8 cellular contexts compared by ENCODE assay signal in the genomic region with DNA sequence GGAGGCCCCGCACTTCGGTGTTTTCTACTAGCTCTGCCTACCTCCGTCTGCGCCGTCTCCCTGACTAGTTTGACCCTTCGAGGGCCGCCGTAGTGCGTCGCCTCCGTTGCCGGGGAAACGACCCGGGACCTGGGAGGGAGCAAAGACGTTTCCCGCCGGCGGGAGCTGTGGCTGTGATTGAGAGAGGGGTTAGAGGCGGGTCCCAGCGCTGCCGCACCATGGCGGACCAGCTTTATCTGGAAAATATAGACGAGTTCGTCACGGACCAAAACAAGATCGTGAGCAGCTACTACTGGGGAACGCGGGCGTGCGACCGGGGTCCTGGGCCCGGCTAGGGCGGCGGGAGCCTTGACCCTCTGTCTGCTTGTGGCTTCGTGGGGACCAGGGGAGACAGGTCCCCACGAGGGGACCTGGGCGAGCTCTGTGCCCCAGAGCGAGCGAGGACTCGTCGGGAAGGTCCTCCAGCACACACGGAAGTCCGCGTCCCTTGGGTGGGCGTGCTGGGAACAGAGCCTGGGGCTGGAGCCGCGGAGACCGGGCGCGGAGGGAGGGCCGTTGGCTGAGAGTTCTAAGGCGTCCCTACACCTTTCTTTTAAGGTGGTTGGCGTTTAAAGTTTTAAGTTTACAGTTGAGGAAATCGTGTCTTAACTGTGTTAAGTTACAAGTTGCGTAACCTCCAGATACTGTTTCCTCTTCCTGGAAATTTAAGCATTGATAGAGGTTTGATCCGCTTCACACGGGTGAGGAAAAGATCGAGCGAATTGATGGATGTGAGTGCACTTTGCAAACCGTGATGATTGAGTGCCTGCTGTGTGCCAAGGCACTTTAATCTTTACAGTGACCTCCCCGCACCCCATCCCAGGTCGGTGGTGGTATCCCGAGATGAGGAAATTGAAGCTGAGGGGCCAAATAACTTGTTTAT. TPM values are rescaled to one million over a fixed set of nuclear protein-coding genes. Genes with fewer than 3 reads are reported as not detected.
A peak's percentile ranks its signal among the peaks of the same experiment; 100 is the strongest.
DNase-seq lines count a peak whose midpoint lies in the region; ATAC-seq and TF ChIP-seq lines count a peak whose summit lies in the region.

A gene with protein sequence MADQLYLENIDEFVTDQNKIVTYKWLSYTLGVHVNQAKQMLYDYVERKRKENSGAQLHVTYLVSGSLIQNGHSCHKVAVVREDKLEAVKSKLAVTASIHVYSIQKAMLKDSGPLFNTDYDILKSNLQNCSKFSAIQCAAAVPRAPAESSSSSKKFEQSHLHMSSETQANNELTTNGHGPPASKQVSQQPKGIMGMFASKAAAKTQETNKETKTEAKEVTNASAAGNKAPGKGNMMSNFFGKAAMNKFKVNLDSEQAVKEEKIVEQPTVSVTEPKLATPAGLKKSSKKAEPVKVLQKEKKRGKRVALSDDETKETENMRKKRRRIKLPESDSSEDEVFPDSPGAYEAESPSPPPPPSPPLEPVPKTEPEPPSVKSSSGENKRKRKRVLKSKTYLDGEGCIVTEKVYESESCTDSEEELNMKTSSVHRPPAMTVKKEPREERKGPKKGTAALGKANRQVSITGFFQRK (plus strand): TSS at position 142 of the 922 bp plus-strand sequence. CDS start 77 bp downstream, at position 219.

- peaks cover 6 to 23% of the 10 kb centered on the region in 2 donors for H3K4me1 ChIP-seq in left lung

- peaks cover 0 to 29% of the 10 kb centered on the region in 2 donors for H3K36me3 ChIP-seq in left lung

- H3K27ac ChIP-seq in C4-2B (peak within 1 kb of the TSS; percentile 96), left lung (peak within 1 kb of the TSS; percentile 88 to 93)

- DNase-seq in NCI-H774 (lab: John Stamatoyannopoulos, UW) (peak; percentile 93), dermis blood vessel endothelial cell (peak; percentile 95), left lung (peak; percentile 96 to 99)
- DNase-seq in activated CD4-positive, alpha-beta T cell treated with anti-CD3 and anti-CD28 coated beads, Interleukin-2, amount 50 U/mL, for 4 hours: peak; percentile 94
- DNase-seq in stimulated activated CD4-positive, alpha-beta T cell treated with anti-CD3 and anti-CD28 coated beads, Interleukin-2, amount 100 ng/mL, for 48 hours: peak; percentile 92 to 94

- ATAC-seq in GM19438 (IDR thresholded peaks at IDR 0.05; ENCODE audit: low read depth, unreplicated experiment): peak; percentile 89
- peak; percentile 73 for ATAC-seq in HG03571 (IDR thresholded peaks at IDR 0.05; ENCODE audit: unreplicated experiment)
- ATAC-seq in left lung: peak; percentile 98

- TF ChIP-seq CTCF in C4-2B (conservative IDR thresholded peaks at IDR 0.05): no peak
- TF ChIP-seq CTCF in left lung (IDR thresholded peaks at IDR 0.05): no peak

- no peaks in the 10 kb centered on the region for H3K9me3 ChIP-seq in left lung

- intact Hi-C loops in left lung (cut with DNase I): no loop called here

- H3K27me3 ChIP-seq in left lung: no peaks in the 10 kb centered on the region

- peak within 1 kb of the TSS; percentile 80 to 100 for H3K4me3 ChIP-seq in left lung

RNA-seq across cellular contexts. Expression of the gene that starts here (rescaled TPM):
- total RNA-seq in dermis blood vessel endothelial cell: 13.8 and 19.9 TPM in 2 replicates
- 10 to 100 TPM; 15.0 to 22.7 TPM for total RNA-seq in left lung

Comparison
In these comparisons a context has a peak if more than half of its experiments do, and no peak if none do; other contexts are left out.
1. Peak in every context shown above with its lines: DNase-seq, ATAC-seq, H3K4me3 ChIP-seq and H3K27ac ChIP-seq.